In genomic region chr7:38546763-38547162, GRCh38 we compare ENCODE assay signal across 22 cellular contexts.
"Had no signal": no experiment of that assay in that cellular context is flagged by ENCODE, and none has a peak within 500 bp of the region (broad histone marks: within the 10 kb centered on the region; RNA-seq: fewer than 3 reads in every experiment).

No MANE protein-coding gene starts in this region.

- H3K9me3 ChIP-seq: gastroesophageal sphincter, heart left ventricle, left lung, lower lobe of right lung, mucosa of descending colon had no signal

- H3K9me3 Mint-ChIP-seq: mesothelial cell of epicardium; naive B cell; naive thymus-derived CD8-positive, alpha-beta T cell had no signal

- DNase-seq: dermis blood vessel endothelial cell; dorsolateral prefrontal cortex; effector CD4-positive, alpha-beta T cell; effector memory CD4-positive, alpha-beta T cell; erythroblast; foreskin keratinocyte; heart left ventricle; hypothalamus; left cardiac atrium; left lung; left ventricle myocardium superior; lower lobe of right lung; mesenchymal stem cell; mucosa of descending colon; naive B cell; naive thymus-derived CD8-positive, alpha-beta T cell had no signal

- H3K4me3 ChIP-seq: coronary artery, dorsolateral prefrontal cortex, gastroesophageal sphincter, heart left ventricle, hepatocyte, left lung, lower lobe of right lung, mucosa of descending colon had no signal

- H3K4me1 ChIP-seq: foreskin keratinocyte, gastroesophageal sphincter, left lung, lower lobe of right lung had no signal

- ATAC-seq: esophagus mucosa; foreskin keratinocyte; gastroesophageal sphincter; heart left ventricle; left cardiac atrium; left lung; left ventricle myocardium superior; lower lobe of right lung; mucosa of descending colon; naive thymus-derived CD8-positive, alpha-beta T cell had no signal

- H3K36me3 Mint-ChIP-seq: mesothelial cell of epicardium; naive B cell; naive thymus-derived CD8-positive, alpha-beta T cell had no signal

- H3K27ac ChIP-seq: coronary artery, dorsolateral prefrontal cortex, epithelial cell of prostate, foreskin keratinocyte, gastroesophageal sphincter, heart left ventricle, hepatocyte, left lung, lower lobe of right lung had no signal

- H3K27me3 ChIP-seq: dorsolateral prefrontal cortex, foreskin keratinocyte, gastroesophageal sphincter, heart left ventricle, hepatocyte, left lung had no signal

- H3K27ac Mint-ChIP-seq: mesothelial cell of epicardium; naive B cell; naive thymus-derived CD8-positive, alpha-beta T cell had no signal

- H3K4me1 Mint-ChIP-seq: mesothelial cell of epicardium; naive B cell; naive thymus-derived CD8-positive, alpha-beta T cell had no signal

- H3K4me3 Mint-ChIP-seq: mesothelial cell of epicardium; naive B cell; naive thymus-derived CD8-positive, alpha-beta T cell had no signal

- H3K36me3 ChIP-seq: gastroesophageal sphincter, heart left ventricle, left lung, lower lobe of right lung had no signal
